Comparison of ENCODE assay signal across 10 cellular contexts in genomic region chr12:52049688-52050087, GRCh38. TPM values are rescaled to one million over a fixed set of nuclear protein-coding genes. Genes with fewer than 3 reads are reported as not detected.
DNase-seq lines count a peak whose midpoint lies in the region; ATAC-seq lines count a peak whose summit lies in the region.
"Had no signal": no experiment of that assay in that cellular context is flagged by ENCODE, and none has a peak within 500 bp of the region (broad histone marks: within the 10 kb centered on the region; RNA-seq: fewer than 3 reads in every experiment).

No MANE protein-coding gene starts in this region.

- H3K4me1 Mint-ChIP-seq in T-helper 2 cell treated with Interferon-gamma antibody and Interleukin-4, amounts not matched to agents 5 μg/mL and 100 μg/mL, for 36 hours (ENCODE audit: low read depth): peaks cover 29% of the 10 kb centered on the region
- H3K4me1 Mint-ChIP-seq in activated CD4-positive, alpha-beta memory T cell treated with anti-CD3 and anti-CD28 coated beads, Interleukin-2, amount 10 ng/mL, durations not matched to agents 7 days and 5 days: peaks cover 51% of the 10 kb centered on the region
- peaks cover 82% of the 10 kb centered on the region for H3K4me1 Mint-ChIP-seq in stimulated activated naive CD8-positive, alpha-beta T cell treated with anti-CD3 and anti-CD28 coated beads, Interleukin-15, amount 100 ng/mL, for 72 hours

- no peaks in the 10 kb centered on the region for H3K27me3 ChIP-seq in right cardiac atrium (ENCODE audit: control insufficient read depth, insufficient read depth)

- CTCF ChIA-PET in activated CD4-positive, alpha-beta memory T cell treated with anti-CD3 and anti-CD28 coated beads, Interleukin-2, amount 10 ng/mL, durations not matched to agents 7 days and 5 days (lab: Charles Lee): no interaction called here

- H3K27ac Mint-ChIP-seq in T-helper 2 cell treated with Interferon-gamma antibody and Interleukin-4, amounts not matched to agents 5 μg/mL and 100 μg/mL, for 36 hours: peak overlapping the region; percentile 39
- H3K27ac Mint-ChIP-seq in activated CD4-positive, alpha-beta memory T cell treated with anti-CD3 and anti-CD28 coated beads, Interleukin-2, amount 10 ng/mL, durations not matched to agents 7 days and 5 days: peak overlapping the region; percentile 17
- peak overlapping the region in 1 of 2 donors; percentile 63 for H3K27ac Mint-ChIP-seq in stimulated activated naive CD8-positive, alpha-beta T cell treated with anti-CD3 and anti-CD28 coated beads, Interleukin-15, amount 100 ng/mL, for 72 hours

- H3K36me3 Mint-ChIP-seq in T-helper 2 cell treated with Interferon-gamma antibody and Interleukin-4, amounts not matched to agents 5 μg/mL and 100 μg/mL, for 36 hours (ENCODE audit: low read depth): no peaks in the 10 kb centered on the region
- H3K36me3 Mint-ChIP-seq in activated CD4-positive, alpha-beta memory T cell treated with anti-CD3 and anti-CD28 coated beads, Interleukin-2, amount 10 ng/mL, durations not matched to agents 7 days and 5 days (ENCODE audit: low read depth): no peaks in the 10 kb centered on the region

- intact Hi-C loops in right cardiac atrium (cut with DNase I): no loop called here

- H3K27ac ChIP-seq in right cardiac atrium (ENCODE audit: low read length): peak overlapping the region; percentile 97

- POLR2A ChIA-PET in activated CD4-positive, alpha-beta memory T cell treated with anti-CD3 and anti-CD28 coated beads, Interleukin-2, amount 10 ng/mL, durations not matched to agents 7 days and 5 days (lab: Charles Lee): no interaction called here

- WGBS in right cardiac atrium: 88% methylated on average over 5 of the region's 5 CpGs

- peaks cover 32% of the 10 kb centered on the region for H3K4me1 ChIP-seq in right cardiac atrium (ENCODE audit: control insufficient read depth, insufficient read depth, low read length)

- DNase-seq in T-helper 2 cell treated with Interferon-gamma antibody and Interleukin-4, amounts not matched to agents 5 μg/mL and 100 μg/mL, for 36 hours (ENCODE audit: low spot score): no peak
- DNase-seq in T-helper 2 cell (no peak), right cardiac atrium (no peak), NCI-H526 (lab: John Stamatoyannopoulos, UW) (no peak), COLO668 (lab: John Stamatoyannopoulos, UW; ENCODE audit: unreplicated experiment) (no peak)
- no peak for DNase-seq in activated CD4-positive, alpha-beta memory T cell treated with anti-CD3 and anti-CD28 coated beads, Interleukin-2, amount 10 ng/mL, durations not matched to agents 7 days and 5 days
- DNase-seq in stimulated activated naive CD8-positive, alpha-beta T cell treated with anti-CD3 and anti-CD28 coated beads, Interleukin-15, amount 100 ng/mL, for 72 hours: no peak
- DNase-seq: OCI-M1; stimulated activated naive CD4-positive, alpha-beta T cell treated with Interleukin-2 at 50 U/mL for 16 hours had no signal

- H3K27me3 Mint-ChIP-seq in T-helper 2 cell treated with Interferon-gamma antibody and Interleukin-4, amounts not matched to agents 5 μg/mL and 100 μg/mL, for 36 hours (ENCODE audit: low read depth): peaks cover 6% of the 10 kb centered on the region
- peaks cover 6% of the 10 kb centered on the region for H3K27me3 Mint-ChIP-seq in activated CD4-positive, alpha-beta memory T cell treated with anti-CD3 and anti-CD28 coated beads, Interleukin-2, amount 10 ng/mL, durations not matched to agents 7 days and 5 days
- no peaks in the 10 kb centered on the region for H3K27me3 Mint-ChIP-seq in stimulated activated naive CD8-positive, alpha-beta T cell treated with anti-CD3 and anti-CD28 coated beads, Interleukin-15, amount 100 ng/mL, for 72 hours

- H3K4me3 ChIP-seq in right cardiac atrium (ENCODE audit: low read length): no peak overlapping the region

- H3K9me3 ChIP-seq in right cardiac atrium (ENCODE audit: control insufficient read depth, low read length): no peaks in the 10 kb centered on the region

- no peaks in the 10 kb centered on the region for H3K9me3 Mint-ChIP-seq in T-helper 2 cell treated with Interferon-gamma antibody and Interleukin-4, amounts not matched to agents 5 μg/mL and 100 μg/mL, for 36 hours
- H3K9me3 Mint-ChIP-seq in activated CD4-positive, alpha-beta memory T cell treated with anti-CD3 and anti-CD28 coated beads, Interleukin-2, amount 10 ng/mL, durations not matched to agents 7 days and 5 days: no peaks in the 10 kb centered on the region
- no peaks in the 10 kb centered on the region for H3K9me3 Mint-ChIP-seq in stimulated activated naive CD8-positive, alpha-beta T cell treated with anti-CD3 and anti-CD28 coated beads, Interleukin-15, amount 100 ng/mL, for 72 hours

- H3K4me3 Mint-ChIP-seq in T-helper 2 cell treated with Interferon-gamma antibody and Interleukin-4, amounts not matched to agents 5 μg/mL and 100 μg/mL, for 36 hours: peak overlapping the region; percentile 63
- peak overlapping the region; percentile 85 for H3K4me3 Mint-ChIP-seq in activated CD4-positive, alpha-beta memory T cell treated with anti-CD3 and anti-CD28 coated beads, Interleukin-2, amount 10 ng/mL, durations not matched to agents 7 days and 5 days
- H3K4me3 Mint-ChIP-seq in stimulated activated naive CD8-positive, alpha-beta T cell treated with anti-CD3 and anti-CD28 coated beads, Interleukin-15, amount 100 ng/mL, for 72 hours: peak overlapping the region; percentile 91 to 92

- ATAC-seq in right cardiac atrium (no peak), GM18511 (IDR thresholded peaks at IDR 0.05; ENCODE audit: unreplicated experiment) (no peak)
- ATAC-seq in stimulated activated naive CD8-positive, alpha-beta T cell treated with anti-CD3 and anti-CD28 coated beads, Interleukin-15, amount 100 ng/mL, for 72 hours: no peak

RNA-seq across cellular contexts. Expression of gene NR4A1, which starts 1.6 kb away (rescaled TPM):
- total RNA-seq in activated CD4-positive, alpha-beta memory T cell treated with anti-CD3 and anti-CD28 coated beads, Interleukin-2, amount 10 ng/mL, durations not matched to agents 7 days and 5 days: 10 to 100 TPM; 10.0 to 10.5 TPM
- 100 to 1,000 TPM in 2 of 4 donors, 10 to 100 TPM in 2; 50.2 to 238 (median 85.2) TPM for total RNA-seq in right cardiac atrium
- 417 TPM for polyA plus RNA-seq in right cardiac atrium

RNA-seq across cellular contexts. Expression of gene ATG101, which starts 20.1 kb away (rescaled TPM):
- total RNA-seq in activated CD4-positive, alpha-beta memory T cell treated with anti-CD3 and anti-CD28 coated beads, Interleukin-2, amount 10 ng/mL, durations not matched to agents 7 days and 5 days: 10 to 100 TPM; 30.5 to 30.8 TPM
- total RNA-seq in right cardiac atrium: 10 to 100 TPM; 24.8 to 30.2 (median 26.9) TPM
- polyA plus RNA-seq in right cardiac atrium: 33.0 TPM

RNA-seq across cellular contexts. Expression of gene SMIM41, which starts 29.8 kb away (rescaled TPM):
- not detected for total RNA-seq in activated CD4-positive, alpha-beta memory T cell treated with anti-CD3 and anti-CD28 coated beads, Interleukin-2, amount 10 ng/mL, durations not matched to agents 7 days and 5 days
- total RNA-seq in right cardiac atrium: under 1 TPM in 3 of 4 donors, not detected in 1; 0.31 to 0.95 (median 0.44) TPM
- 0.61 TPM for polyA plus RNA-seq in right cardiac atrium

RNA-seq across cellular contexts. Expression of gene TAMALIN, which starts 42.9 kb away (rescaled TPM):
- total RNA-seq in activated CD4-positive, alpha-beta memory T cell treated with anti-CD3 and anti-CD28 coated beads, Interleukin-2, amount 10 ng/mL, durations not matched to agents 7 days and 5 days: 1 to 10 TPM; 5.8 to 7.4 TPM
- total RNA-seq in right cardiac atrium: 10 to 100 TPM; 20.8 to 39.3 (median 30.0) TPM
- 30.3 TPM for polyA plus RNA-seq in right cardiac atrium

Comparison
In these comparisons a context has a peak if more than half of its experiments do, and no peak if none do; other contexts are left out.
1. RNA of gene NR4A1, which starts 1.6 kb away (total RNA-seq): 50.2 to 238 TPM in right cardiac atrium; 10.0 to 10.5 TPM in activated CD4-positive, alpha-beta memory T cell treated with anti-CD3 and anti-CD28 coated beads, Interleukin-2, amount 10 ng/mL, durations not matched to agents 7 days and 5 days; every median in the first group is over 4 times any median in the second.
2. Peak in every context shown above with its lines, with median percentiles within 50 percentile points of each other: H3K4me3 Mint-ChIP-seq.